9 cellular contexts compared by ENCODE assay signal in genomic region chr11:67355023-67355793, GRCh38. TPM values are rescaled to one million over a fixed set of nuclear protein-coding genes. Genes with fewer than 3 reads are reported as not detected.
DNase-seq lines count a peak whose midpoint lies in the region; ATAC-seq and TF ChIP-seq lines count a peak whose summit lies in the region.
"Had no signal": no experiment of that assay in that cellular context is flagged by ENCODE, and none has a peak within 500 bp of the region (broad histone marks: within the 10 kb centered on the region; RNA-seq: fewer than 3 reads in every experiment).

No MANE protein-coding gene starts in this region.

- H3K27ac ChIP-seq in SJSA1 (peak overlapping the region; percentile 95), fibroblast of lung (ENCODE audit: insufficient read depth, low read length) (peak overlapping the region; percentile 99)

- no peaks in the 10 kb centered on the region for H3K27me3 ChIP-seq in SJSA1 (replicated peaks)
- no peaks in the 10 kb centered on the region for H3K27me3 ChIP-seq in fibroblast of lung (ENCODE audit: control insufficient read depth, insufficient read depth, low read length)
- H3K27me3 ChIP-seq in skeletal muscle satellite cell (ENCODE audit: control insufficient read depth, insufficient read depth, low read length): no peaks in the 10 kb centered on the region
- H3K27me3 ChIP-seq in BE2C: no peaks in the 10 kb centered on the region

- POLR2A ChIA-PET in GM10248 (lab: Yijun Ruan, JAX): no interaction called here

- peaks cover 4% of the 10 kb centered on the region for H3K79me2 ChIP-seq in fibroblast of lung (ENCODE audit: control insufficient read depth, insufficient read depth, low read length)

- no peaks in the 10 kb centered on the region for H4K20me1 ChIP-seq in fibroblast of lung (ENCODE audit: control insufficient read depth, extremely low read depth, insufficient read depth, low read length)

- H3K9me3 ChIP-seq in SJSA1 (replicated peaks): no peaks in the 10 kb centered on the region
- no peaks in the 10 kb centered on the region for H3K9me3 ChIP-seq in fibroblast of lung (ENCODE audit: control insufficient read depth, insufficient read depth, low read depth, low read length)
- no peaks in the 10 kb centered on the region for H3K9me3 ChIP-seq in skeletal muscle satellite cell (replicated peaks; ENCODE audit: low read length)
- H3K9me3 ChIP-seq in BE2C: no peaks in the 10 kb centered on the region

- H3K4me2 ChIP-seq in fibroblast of lung (ENCODE audit: extremely low read depth, insufficient read depth, low read length): peak overlapping the region; percentile 46
- peak overlapping the region; percentile 82 for H3K4me2 ChIP-seq in skeletal muscle satellite cell (ENCODE audit: low read length)

- H3K4me3 ChIP-seq in SJSA1 (no peak overlapping the region), fibroblast of lung (replicated peaks in 1 of 4; ENCODE audit: control extremely low read depth in 1 of 4, insufficient read depth in 1 of 4, low read depth in 3 of 4, low read length in 4 of 4) (peak overlapping the region in 2 of 4 experiments; percentile 7 to 14), skeletal muscle satellite cell (ENCODE audit: low read length) (peak overlapping the region; percentile 50), BE2C (ENCODE audit: low read depth, low read length) (no peak overlapping the region)
- H3K4me3 ChIP-seq: SK-N-MC had no signal

- H3K36me3 ChIP-seq in SJSA1: peaks cover 4% of the 10 kb centered on the region; the same call in 1 of the 2 replicates
- peaks cover 1% of the 10 kb centered on the region for H3K36me3 ChIP-seq in fibroblast of lung (ENCODE audit: control insufficient read depth, insufficient read depth, low read length)
- peaks cover 8% of the 10 kb centered on the region for H3K36me3 ChIP-seq in skeletal muscle satellite cell (ENCODE audit: insufficient read depth, low read length)
- H3K36me3 ChIP-seq in BE2C: no peaks in the 10 kb centered on the region

- H3K9ac ChIP-seq in fibroblast of lung (ENCODE audit: insufficient read depth, low read length) (peak overlapping the region; percentile 58), skeletal muscle satellite cell (ENCODE audit: low read depth, low read length) (peak overlapping the region; percentile 80)

- DNase-seq in GM10248 (ENCODE audit: extremely low spot score) (peak; percentile 5), SJSA1 (ENCODE audit: low read depth in 1 of 2, low spot score in 2 of 2) (no peak), fibroblast of lung (ENCODE audit: low read depth in 2 of 2) (no peak), NCI-H1417 treated with DMSO at 0.1 percent for 48 hours (lab: John Stamatoyannopoulos, UW) (no peak), ecto neural progenitor cell (ENCODE audit: low spot score) (no peak), BE2C (no peak)

- H3K4me1 ChIP-seq in SJSA1 (replicated peaks): peaks cover 65% of the 10 kb centered on the region
- peaks cover 45% of the 10 kb centered on the region for H3K4me1 ChIP-seq in fibroblast of lung (ENCODE audit: control insufficient read depth, extremely low read depth, insufficient read depth, low read length)
- H3K4me1 ChIP-seq in skeletal muscle satellite cell (ENCODE audit: control insufficient read depth, insufficient read depth, low read length): peaks cover 69% of the 10 kb centered on the region
- H3K4me1 ChIP-seq in BE2C: peaks cover 13% of the 10 kb centered on the region

- H2AFZ ChIP-seq in fibroblast of lung (ENCODE audit: low read length): no peak overlapping the region

- CTCF ChIA-PET in GM10248 (lab: Yijun Ruan, JAX): interaction anchor here (1.0 to 37.4 kb wide), 7 partner anchors 7 to 161 kb away, joined by 3 to 1573 read pairs (median 14); partner anchors contain the start of genes CDK2AP2, CLCF1, PPP1CA and RAD9A

- TF ChIP-seq CTCF in GM10248 (IDR thresholded peaks at IDR 0.05; ENCODE audit: control extremely low read depth, extremely low read depth, low read depth, missing control alignments) (no peak), fibroblast of lung (conservative IDR thresholded peaks at IDR 0.05 in 1 of 2, IDR thresholded peaks at IDR 0.05 in 1 of 2; ENCODE audit: low read depth in 1 of 2, low read length in 2 of 2) (no peak), BE2C (IDR thresholded peaks at IDR 0.05; ENCODE audit: low read depth, low read length) (no peak)

- ATAC-seq in HG03097 (IDR thresholded peaks at IDR 0.05; ENCODE audit: low FRiP score, unreplicated experiment): no peak

RNA-seq across cellular contexts. Expression of gene POLD4, which starts 1.9 kb away (rescaled TPM):
- total RNA-seq in SJSA1 (2014; rRNA removed; shearing (Covaris generic)): 81.8 and 125 TPM in 2 replicates
- 28.5 and 32.4 TPM in 2 replicates for total RNA-seq in fibroblast of lung
- polyA plus RNA-seq in fibroblast of lung: 33.3 and 36.3 TPM in 2 replicates
- polyA plus RNA-seq in fibroblast of lung (2012): 81.4 and 86.9 TPM in 2 replicates
- polyA minus RNA-seq in fibroblast of lung (ENCODE audit: low replicate concordance): 12.6 and 12.9 TPM in 2 replicates
- total RNA-seq in skeletal muscle satellite cell (2012; rRNA removed): 62.0 and 85.7 TPM in 2 replicates
- polyA plus RNA-seq in BE2C (2012; ENCODE audit: insufficient read depth, insufficient read length, low read depth): 33.9 TPM

RNA-seq across cellular contexts. Expression of gene CLCF1, which starts 18.2 kb away (rescaled TPM):
- 6.9 and 9.4 TPM in 2 replicates for total RNA-seq in SJSA1 (2014; rRNA removed; shearing (Covaris generic))
- total RNA-seq in fibroblast of lung: 2.3 and 3.6 TPM in 2 replicates
- 6.0 and 6.5 TPM in 2 replicates for polyA plus RNA-seq in fibroblast of lung
- polyA plus RNA-seq in fibroblast of lung (2012): 5.9 and 6.7 TPM in 2 replicates
- 10.7 and 14.4 TPM in 2 replicates for polyA minus RNA-seq in fibroblast of lung (ENCODE audit: low replicate concordance)
- 6.3 and 7.0 TPM in 2 replicates for total RNA-seq in skeletal muscle satellite cell (2012; rRNA removed)
- polyA plus RNA-seq in BE2C (2012; ENCODE audit: insufficient read depth, insufficient read length, low read depth): 0.59 TPM

RNA-seq across cellular contexts. Expression of gene RAD9A, which starts 36.6 kb away (rescaled TPM):
- total RNA-seq in SJSA1 (2014; rRNA removed; shearing (Covaris generic)): 13.8 and 25.1 TPM in 2 replicates
- total RNA-seq in fibroblast of lung: 3.8 and 6.4 TPM in 2 replicates
- 3.5 and 5.9 TPM in 2 replicates for polyA plus RNA-seq in fibroblast of lung
- polyA plus RNA-seq in fibroblast of lung (2012): 5.5 and 9.3 TPM in 2 replicates
- 5.2 and 6.4 TPM in 2 replicates for polyA minus RNA-seq in fibroblast of lung (ENCODE audit: low replicate concordance)
- total RNA-seq in skeletal muscle satellite cell (2012; rRNA removed): 3.0 and 3.9 TPM in 2 replicates
- 26.6 TPM for polyA plus RNA-seq in BE2C (2012; ENCODE audit: insufficient read depth, insufficient read length, low read depth)

RNA-seq across cellular contexts. Expression of gene PPP1CA, which starts 46.5 kb away (rescaled TPM):
- total RNA-seq in SJSA1 (2014; rRNA removed; shearing (Covaris generic)): 668 and 731 TPM in 2 replicates
- 90.7 and 104 TPM in 2 replicates for total RNA-seq in fibroblast of lung
- 135 and 218 TPM in 2 replicates for polyA plus RNA-seq in fibroblast of lung
- 147 and 213 TPM in 2 replicates for polyA plus RNA-seq in fibroblast of lung (2012)
- 287 and 410 TPM in 2 replicates for polyA minus RNA-seq in fibroblast of lung (ENCODE audit: low replicate concordance)
- total RNA-seq in skeletal muscle satellite cell (2012; rRNA removed): 193 and 211 TPM in 2 replicates
- polyA plus RNA-seq in BE2C (2012; ENCODE audit: insufficient read depth, insufficient read length, low read depth): 497 TPM

RNA-seq across cellular contexts. Expression of gene TBC1D10C, which starts 48.7 kb away (rescaled TPM):
- not detected in 2 replicates for total RNA-seq in SJSA1 (2014; rRNA removed; shearing (Covaris generic))
- total RNA-seq in fibroblast of lung: not detected in 2 replicates
- 0.05 TPM in 1 of 2 replicates, not detected in the other for polyA plus RNA-seq in fibroblast of lung
- 0.10 TPM in 1 of 2 replicates, not detected in the other for polyA plus RNA-seq in fibroblast of lung (2012)
- polyA minus RNA-seq in fibroblast of lung (ENCODE audit: low replicate concordance): not detected in 2 replicates
- not detected in 2 replicates for total RNA-seq in skeletal muscle satellite cell (2012; rRNA removed)
- polyA plus RNA-seq in BE2C (2012; ENCODE audit: insufficient read depth, insufficient read length, low read depth): 0.45 TPM
